ENCODE assay signal across 2 cellular contexts in genomic region chr2:172260379-172260778, GRCh38.
TF ChIP-seq lines count a peak whose summit lies in the region.

No MANE protein-coding gene starts in this region.

TF ChIP-seq in IMR-90, 13 proteins besides CTCF, POLR2A, EP300 and RAD21:
- no peak for TF ChIP-seq NFE2L2 (IDR thresholded peaks at IDR 0.05; ENCODE audit: low read depth, low read length)
- no peak for TF ChIP-seq MAZ (IDR thresholded peaks at IDR 0.05; ENCODE audit: borderline replicate concordance, low read depth, low read length)
- no peak for TF ChIP-seq RFX5 (IDR thresholded peaks at IDR 0.05; ENCODE audit: low read depth, low read length)
- no peak for TF ChIP-seq FOS (IDR thresholded peaks at IDR 0.05; ENCODE audit: low read depth, low read length)
- TF ChIP-seq USF2 (IDR thresholded peaks at IDR 0.05; ENCODE audit: low read depth, low read length), result no peak
- TF ChIP-seq ELK1 (IDR thresholded peaks at IDR 0.05; ENCODE audit: borderline replicate concordance, low read depth, low read length), result no peak
- no peak for TF ChIP-seq CHD1 (IDR thresholded peaks at IDR 0.05; ENCODE audit: low read depth, low read length)
- no peak for TF ChIP-seq BHLHE40 (IDR thresholded peaks at IDR 0.05; ENCODE audit: low read depth, low read length)

TF ChIP-seq in H1, 55 proteins besides CTCF, POLR2A, EP300 and RAD21:
- TF ChIP-seq TAF7 (optimal IDR thresholded peaks at IDR 0.05; ENCODE audit: borderline replicate concordance, low read depth, low read length), result no peak
- no peak for TF ChIP-seq BACH1 (IDR thresholded peaks at IDR 0.05; ENCODE audit: low read length)
- TF ChIP-seq KDM1A (IDR thresholded peaks at IDR 0.05; ENCODE audit: borderline replicate concordance, low read length), result no peak
- no peak for TF ChIP-seq CTBP2 (IDR thresholded peaks at IDR 0.05; ENCODE audit: borderline replicate concordance, insufficient read depth, insufficient read length, low read length)
- no peak for TF ChIP-seq ATF3 (IDR thresholded peaks at IDR 0.05; ENCODE audit: insufficient read depth, low read depth, low read length)
- TF ChIP-seq TBP (IDR thresholded peaks at IDR 0.05; ENCODE audit: low read depth, low read length), result no peak
- TF ChIP-seq NRF1 (IDR thresholded peaks at IDR 0.05; ENCODE audit: low read depth, low read length), result no peak
- no peak for TF ChIP-seq YY1 (IDR thresholded peaks at IDR 0.05; ENCODE audit: low read depth, low read length)
- no peak for TF ChIP-seq HDAC6 (IDR thresholded peaks at IDR 0.05; ENCODE audit: low read depth, low read length)
- TF ChIP-seq TEAD4 (IDR thresholded peaks at IDR 0.05; ENCODE audit: low read depth, low read length), result no peak
- no peak for TF ChIP-seq RXRA (IDR thresholded peaks at IDR 0.05; ENCODE audit: insufficient read depth, low read depth, low read length)
- TF ChIP-seq NANOG (IDR thresholded peaks at IDR 0.05; ENCODE audit: insufficient read depth, low read depth, low read length, poor library complexity, severe bottlenecking), result no peak
- TF ChIP-seq CHD7 (IDR thresholded peaks at IDR 0.05; ENCODE audit: insufficient replicate concordance, low read length), result no peak
- TF ChIP-seq MAFK (IDR thresholded peaks at IDR 0.05; ENCODE audit: low read depth, low read length), result no peak
TF ChIP-seq in H1: peak in this region for 0.
